ENCODE assay signal across 17 cellular contexts in the genomic region with DNA sequence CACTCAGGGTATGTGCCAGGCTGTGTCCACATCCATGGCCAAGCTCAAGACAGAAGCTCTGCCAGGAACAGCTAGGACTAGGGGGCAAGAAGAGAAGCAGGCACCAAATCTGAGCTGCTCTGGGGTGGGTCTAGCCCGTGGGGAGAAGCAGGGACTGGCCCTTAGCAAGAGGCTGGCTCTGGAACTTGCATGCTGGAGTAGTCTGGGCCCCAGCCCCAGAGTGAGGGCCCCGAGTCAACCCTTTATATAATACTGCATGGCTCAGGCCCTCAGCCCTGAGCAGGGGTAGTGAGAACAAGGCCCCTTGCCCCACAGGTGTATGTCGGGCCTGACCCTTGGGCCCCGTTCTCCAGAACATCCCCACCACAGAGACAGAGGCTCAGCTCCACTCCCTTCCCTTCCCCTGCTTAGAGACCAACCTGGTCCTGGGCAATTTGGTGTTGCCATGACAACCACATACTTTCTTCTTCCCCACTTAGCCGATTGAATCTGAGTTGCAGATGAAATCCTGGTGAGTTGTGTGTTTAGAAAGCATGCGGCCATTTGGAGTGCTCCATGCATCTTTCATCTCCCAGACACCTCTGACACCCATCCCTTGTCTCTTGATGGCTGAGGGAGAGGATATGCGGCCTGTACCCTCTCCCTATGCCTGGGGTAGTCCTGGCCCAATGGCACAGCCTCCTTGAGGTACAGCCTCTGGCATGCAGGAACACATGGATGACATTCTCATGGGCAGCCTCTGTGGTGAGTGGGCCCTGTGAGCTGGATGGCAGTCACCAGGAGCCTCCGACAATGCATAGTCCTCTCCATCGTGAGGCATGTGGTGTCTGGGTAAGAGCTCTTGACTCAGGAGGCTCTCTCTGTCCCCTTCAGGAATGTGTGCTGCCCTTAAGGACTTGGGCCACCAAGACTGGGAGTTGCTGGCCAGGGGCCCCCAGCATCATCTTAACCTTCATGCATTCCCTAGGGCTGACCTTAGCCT. TPM values are rescaled to one million over a fixed set of nuclear protein-coding genes. Genes with fewer than 3 reads are reported as not detected.
A peak's percentile ranks its signal among the peaks of the same experiment; 100 is the strongest.
DNase-seq lines count a peak whose midpoint lies in the region; ATAC-seq and TF ChIP-seq lines count a peak whose summit lies in the region.
"Had no signal": no experiment of that assay in that cellular context is flagged by ENCODE, and none has a peak within 500 bp of the region (broad histone marks: within the 10 kb centered on the region; RNA-seq: fewer than 3 reads in every experiment).

No MANE protein-coding gene starts in this region.

- no peak for TF ChIP-seq CTCF in transverse colon (IDR thresholded peaks at IDR 0.05)

- POLR2A ChIA-PET in activated CD4-positive, alpha-beta T cell treated with anti-CD3 and anti-CD28 coated beads, Interleukin-2, amount 10 ng/mL, durations not matched to agents 7 days and 5 days (lab: Charles Lee), result no interaction called here

- H3K4me3 Mint-ChIP-seq in activated CD4-positive, alpha-beta T cell treated with anti-CD3 and anti-CD28 coated beads, Interleukin-2, amount 10 ng/mL, durations not matched to agents 7 days and 5 days, result no peak overlapping the region
- peak overlapping the region; percentile 70 for H3K4me3 Mint-ChIP-seq in T-helper 17 cell
- no peak overlapping the region for H3K4me3 Mint-ChIP-seq in stimulated activated effector memory CD8-positive, alpha-beta T cell treated with anti-CD3 and anti-CD28 coated beads, Interleukin-12 subunit alpha, Interleukin-12 subunit beta, amount 100 ng/mL, for 72 hours
- H3K4me3 Mint-ChIP-seq: nephron progenitor cell had no signal

- no peaks in the 10 kb centered on the region for H3K9me3 ChIP-seq in T-helper 17 cell (ENCODE audit: control insufficient read depth, low read length, poor library complexity, severe bottlenecking)
- no peaks in the 10 kb centered on the region for H3K9me3 ChIP-seq in transverse colon
- H3K9me3 ChIP-seq: prostate gland had no signal

- TF ChIP-seq POLR2A in transverse colon (IDR thresholded peaks at IDR 0.05), result no peak

- peaks cover 24% of the 10 kb centered on the region for H3K4me1 Mint-ChIP-seq in activated CD4-positive, alpha-beta T cell treated with anti-CD3 and anti-CD28 coated beads, Interleukin-2, amount 10 ng/mL, durations not matched to agents 7 days and 5 days
- H3K4me1 Mint-ChIP-seq in T-helper 17 cell, result peaks cover 14% of the 10 kb centered on the region
- H3K4me1 Mint-ChIP-seq in stimulated activated effector memory CD8-positive, alpha-beta T cell treated with anti-CD3 and anti-CD28 coated beads, Interleukin-12 subunit alpha, Interleukin-12 subunit beta, amount 100 ng/mL, for 72 hours, result peaks cover 15% of the 10 kb centered on the region

- CTCF ChIA-PET in activated CD4-positive, alpha-beta T cell treated with anti-CD3 and anti-CD28 coated beads, Interleukin-2, amount 10 ng/mL, durations not matched to agents 7 days and 5 days (lab: Charles Lee), result interaction anchor here (1.3 kb wide), 1 partner anchor 16 kb away, joined by 3 read pairs; no protein-coding TSS in a partner anchor

- peaks cover 0 to 13% (median 6%) of the 10 kb centered on the region in 4 donors for H3K4me1 ChIP-seq in transverse colon

- WGBS in transverse colon (ENCODE audit: low coverage in 1 of 2), 2 donors, result 66% methylated on average over 7 of the region's 9 CpGs; no CpG with 5 or more reads in 1 of the 2 donors

- H3K9me3 Mint-ChIP-seq in activated CD4-positive, alpha-beta T cell treated with anti-CD3 and anti-CD28 coated beads, Interleukin-2, amount 10 ng/mL, durations not matched to agents 7 days and 5 days, result no peaks in the 10 kb centered on the region
- no peaks in the 10 kb centered on the region for H3K9me3 Mint-ChIP-seq in stimulated activated effector memory CD8-positive, alpha-beta T cell treated with anti-CD3 and anti-CD28 coated beads, Interleukin-12 subunit alpha, Interleukin-12 subunit beta, amount 100 ng/mL, for 72 hours
- H3K9me3 Mint-ChIP-seq: nephron progenitor cell had no signal

- TF ChIP-seq EP300 in transverse colon (IDR thresholded peaks at IDR 0.05; ENCODE audit: low read depth), result no peak

- H3K4me3 ChIP-seq in transverse colon, result no peak overlapping the region
- H3K4me3 ChIP-seq: GM23248, prostate gland had no signal

- no peaks in the 10 kb centered on the region for H3K36me3 ChIP-seq in transverse colon
- H3K36me3 ChIP-seq: prostate gland had no signal

- no peak for ATAC-seq in T-helper 17 cell
- ATAC-seq in stimulated activated effector memory CD8-positive, alpha-beta T cell treated with anti-CD3 and anti-CD28 coated beads, Interleukin-12 subunit alpha, Interleukin-12 subunit beta, amount 100 ng/mL, for 72 hours, result no peak

- no peaks in the 10 kb centered on the region for H3K36me3 Mint-ChIP-seq in activated CD4-positive, alpha-beta T cell treated with anti-CD3 and anti-CD28 coated beads, Interleukin-2, amount 10 ng/mL, durations not matched to agents 7 days and 5 days (ENCODE audit: low read depth)
- no peaks in the 10 kb centered on the region for H3K36me3 Mint-ChIP-seq in T-helper 17 cell (ENCODE audit: low read depth)
- H3K36me3 Mint-ChIP-seq in stimulated activated effector memory CD8-positive, alpha-beta T cell treated with anti-CD3 and anti-CD28 coated beads, Interleukin-12 subunit alpha, Interleukin-12 subunit beta, amount 100 ng/mL, for 72 hours, result peaks cover 6% of the 10 kb centered on the region

- H3K27ac ChIP-seq in transverse colon, result no peak overlapping the region
- H3K27ac ChIP-seq: C4-2B, GM23248, prostate gland had no signal

- no peaks in the 10 kb centered on the region for H3K27me3 Mint-ChIP-seq in activated CD4-positive, alpha-beta T cell treated with anti-CD3 and anti-CD28 coated beads, Interleukin-2, amount 10 ng/mL, durations not matched to agents 7 days and 5 days
- no peaks in the 10 kb centered on the region for H3K27me3 Mint-ChIP-seq in T-helper 17 cell

- no peaks in the 10 kb centered on the region for H3K27me3 ChIP-seq in transverse colon

- intact Hi-C loops in transverse colon (cut with DNase I; ENCODE audit: low total_unique reads), result no loop called here

- in situ Hi-C loops in transverse colon (cut with MboI; ENCODE audit: low pct_ligation_motif_present in 1 of 4, low pct_unique_long_range_greater_than_20kb in 1 of 4, low sequenced_read_pairs in 3 of 4), result loop anchor here in 2 of 4 donors (10.0 to 25.0 kb wide), 4 partner anchors 138 to 338 kb away; a partner anchor contains a TSS

- DNase-seq in activated CD4-positive, alpha-beta T cell treated with anti-CD3 and anti-CD28 coated beads, Interleukin-2, amount 10 ng/mL, durations not matched to agents 7 days and 5 days, result no peak
- DNase-seq in activated CD4-positive, alpha-beta T cell treated with anti-CD3 and anti-CD28 coated beads for 48 hours, result no peak
- DNase-seq in T-helper 17 cell, result no peak
- DNase-seq in islet precursor cell, result peak; percentile 45
- no peak for DNase-seq in stimulated activated effector memory CD8-positive, alpha-beta T cell treated with anti-CD3 and anti-CD28 coated beads, Interleukin-12 subunit alpha, Interleukin-12 subunit beta, amount 100 ng/mL, for 72 hours (ENCODE audit: low spot score in 2 of 2)
- DNase-seq in SHP77 treated with DMSO at 0.1 percent for 48 hours (lab: John Stamatoyannopoulos, UW), result no peak
- DNase-seq in NCI-H2171 treated with DMSO at 0.1 percent for 48 hours (lab: John Stamatoyannopoulos, UW), result no peak
- DNase-seq in transverse colon, result no peak
- DNase-seq: activated T-cell treated with anti-CD3 and anti-CD28 coated beads, Interleukin-2, amount 50 U/mL, for 1 hour; GM23248; Karpas-422; mesenchymal stem cell; NCI-H1048; NCI-H2029; nephron progenitor cell had no signal

- peak overlapping the region; percentile 64 for H3K27ac Mint-ChIP-seq in activated CD4-positive, alpha-beta T cell treated with anti-CD3 and anti-CD28 coated beads, Interleukin-2, amount 10 ng/mL, durations not matched to agents 7 days and 5 days
- H3K27ac Mint-ChIP-seq in T-helper 17 cell, result peak overlapping the region; percentile 43
- peak overlapping the region; percentile 84 for H3K27ac Mint-ChIP-seq in stimulated activated effector memory CD8-positive, alpha-beta T cell treated with anti-CD3 and anti-CD28 coated beads, Interleukin-12 subunit alpha, Interleukin-12 subunit beta, amount 100 ng/mL, for 72 hours
- H3K27ac Mint-ChIP-seq: nephron progenitor cell had no signal

RNA-seq across cellular contexts. Expression of a gene that starts 29.2 kb away (rescaled TPM):
- 10 to 100 TPM; 32.2 to 32.8 TPM for total RNA-seq in activated CD4-positive, alpha-beta T cell treated with anti-CD3 and anti-CD28 coated beads, Interleukin-2, amount 10 ng/mL, durations not matched to agents 7 days and 5 days
- total RNA-seq in T-helper 17 cell, result 10 to 100 TPM; 36.1 to 49.8 TPM
- total RNA-seq in transverse colon, result 10 to 100 TPM in 2 of 4 donors, 1 to 10 TPM in 2; 1.9 to 33.0 (median 18.1) TPM

RNA-seq across cellular contexts. Expression of a gene that starts 55.2 kb away (rescaled TPM):
- total RNA-seq in activated CD4-positive, alpha-beta T cell treated with anti-CD3 and anti-CD28 coated beads, Interleukin-2, amount 10 ng/mL, durations not matched to agents 7 days and 5 days, result 10 to 100 TPM; 33.3 to 34.1 TPM
- 10 to 100 TPM; 11.9 to 12.2 TPM for total RNA-seq in T-helper 17 cell
- 10 to 100 TPM in 1 of 4 donors, 1 to 10 TPM in 3; 2.2 to 10.3 (median 8.5) TPM for total RNA-seq in transverse colon
